ENCODE assay signal across 1 cellular context in the genomic region with DNA sequence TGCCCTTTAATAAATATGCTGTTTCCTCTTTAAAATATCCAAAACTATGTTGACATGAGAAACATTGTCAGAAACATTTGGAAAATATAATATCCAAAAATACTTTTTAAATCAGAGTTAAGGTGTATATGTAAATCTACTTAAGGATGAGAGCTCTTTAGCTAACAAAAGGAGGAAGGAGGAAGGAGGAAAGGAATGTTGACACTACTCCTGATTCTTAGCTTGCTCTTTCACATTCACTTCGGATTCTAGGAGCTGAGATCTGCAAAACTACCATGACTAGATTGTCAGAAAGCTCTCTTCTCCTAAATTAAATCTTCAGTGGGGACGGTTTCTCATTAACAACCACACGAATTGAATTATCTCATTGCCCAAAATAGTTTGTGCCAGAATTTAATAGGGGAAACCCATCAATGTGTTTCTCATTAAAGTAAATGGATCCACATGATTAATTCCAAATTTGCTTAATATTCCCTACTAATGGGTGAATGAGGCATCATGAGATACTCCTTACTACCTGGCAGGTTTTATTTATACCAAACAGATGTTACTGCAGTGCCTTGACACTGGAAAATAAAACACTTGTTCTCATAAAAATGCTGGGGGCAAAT.
TF ChIP-seq lines count a peak whose summit lies in the region.

No MANE protein-coding gene starts in this region.

TF ChIP-seq in GM23338, 12 proteins besides CTCF, POLR2A, EP300 and RAD21 (continued from another document):
- TF ChIP-seq, protein P1, sequence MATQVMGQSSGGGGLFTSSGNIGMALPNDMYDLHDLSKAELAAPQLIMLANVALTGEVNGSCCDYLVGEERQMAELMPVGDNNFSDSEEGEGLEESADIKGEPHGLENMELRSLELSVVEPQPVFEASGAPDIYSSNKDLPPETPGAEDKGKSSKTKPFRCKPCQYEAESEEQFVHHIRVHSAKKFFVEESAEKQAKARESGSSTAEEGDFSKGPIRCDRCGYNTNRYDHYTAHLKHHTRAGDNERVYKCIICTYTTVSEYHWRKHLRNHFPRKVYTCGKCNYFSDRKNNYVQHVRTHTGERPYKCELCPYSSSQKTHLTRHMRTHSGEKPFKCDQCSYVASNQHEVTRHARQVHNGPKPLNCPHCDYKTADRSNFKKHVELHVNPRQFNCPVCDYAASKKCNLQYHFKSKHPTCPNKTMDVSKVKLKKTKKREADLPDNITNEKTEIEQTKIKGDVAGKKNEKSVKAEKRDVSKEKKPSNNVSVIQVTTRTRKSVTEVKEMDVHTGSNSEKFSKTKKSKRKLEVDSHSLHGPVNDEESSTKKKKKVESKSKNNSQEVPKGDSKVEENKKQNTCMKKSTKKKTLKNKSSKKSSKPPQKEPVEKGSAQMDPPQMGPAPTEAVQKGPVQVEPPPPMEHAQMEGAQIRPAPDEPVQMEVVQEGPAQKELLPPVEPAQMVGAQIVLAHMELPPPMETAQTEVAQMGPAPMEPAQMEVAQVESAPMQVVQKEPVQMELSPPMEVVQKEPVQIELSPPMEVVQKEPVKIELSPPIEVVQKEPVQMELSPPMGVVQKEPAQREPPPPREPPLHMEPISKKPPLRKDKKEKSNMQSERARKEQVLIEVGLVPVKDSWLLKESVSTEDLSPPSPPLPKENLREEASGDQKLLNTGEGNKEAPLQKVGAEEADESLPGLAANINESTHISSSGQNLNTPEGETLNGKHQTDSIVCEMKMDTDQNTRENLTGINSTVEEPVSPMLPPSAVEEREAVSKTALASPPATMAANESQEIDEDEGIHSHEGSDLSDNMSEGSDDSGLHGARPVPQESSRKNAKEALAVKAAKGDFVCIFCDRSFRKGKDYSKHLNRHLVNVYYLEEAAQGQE (IDR thresholded peaks at IDR 0.05; ENCODE audit: unreplicated experiment), result no peak
- TF ChIP-seq ZNF331 (CRISPR knock-in tag; IDR thresholded peaks at IDR 0.05; ENCODE audit: low read depth) (no peak), EZH2 (IDR thresholded peaks at IDR 0.05; ENCODE audit: low read depth, unreplicated experiment) (no peak), CREB1 (CRISPR knock-in tag; IDR thresholded peaks at IDR 0.05; ENCODE audit: low read depth) (no peak), JUNB (IDR thresholded peaks at IDR 0.05; ENCODE audit: unreplicated experiment) (no peak), STAT1 (IDR thresholded peaks at IDR 0.05; ENCODE audit: unreplicated experiment) (no peak)
- TF ChIP-seq, protein P2, sequence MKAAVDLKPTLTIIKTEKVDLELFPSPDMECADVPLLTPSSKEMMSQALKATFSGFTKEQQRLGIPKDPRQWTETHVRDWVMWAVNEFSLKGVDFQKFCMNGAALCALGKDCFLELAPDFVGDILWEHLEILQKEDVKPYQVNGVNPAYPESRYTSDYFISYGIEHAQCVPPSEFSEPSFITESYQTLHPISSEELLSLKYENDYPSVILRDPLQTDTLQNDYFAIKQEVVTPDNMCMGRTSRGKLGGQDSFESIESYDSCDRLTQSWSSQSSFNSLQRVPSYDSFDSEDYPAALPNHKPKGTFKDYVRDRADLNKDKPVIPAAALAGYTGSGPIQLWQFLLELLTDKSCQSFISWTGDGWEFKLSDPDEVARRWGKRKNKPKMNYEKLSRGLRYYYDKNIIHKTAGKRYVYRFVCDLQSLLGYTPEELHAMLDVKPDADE (IDR thresholded peaks at IDR 0.05), result no peak
- TF ChIP-seq, protein P3, sequence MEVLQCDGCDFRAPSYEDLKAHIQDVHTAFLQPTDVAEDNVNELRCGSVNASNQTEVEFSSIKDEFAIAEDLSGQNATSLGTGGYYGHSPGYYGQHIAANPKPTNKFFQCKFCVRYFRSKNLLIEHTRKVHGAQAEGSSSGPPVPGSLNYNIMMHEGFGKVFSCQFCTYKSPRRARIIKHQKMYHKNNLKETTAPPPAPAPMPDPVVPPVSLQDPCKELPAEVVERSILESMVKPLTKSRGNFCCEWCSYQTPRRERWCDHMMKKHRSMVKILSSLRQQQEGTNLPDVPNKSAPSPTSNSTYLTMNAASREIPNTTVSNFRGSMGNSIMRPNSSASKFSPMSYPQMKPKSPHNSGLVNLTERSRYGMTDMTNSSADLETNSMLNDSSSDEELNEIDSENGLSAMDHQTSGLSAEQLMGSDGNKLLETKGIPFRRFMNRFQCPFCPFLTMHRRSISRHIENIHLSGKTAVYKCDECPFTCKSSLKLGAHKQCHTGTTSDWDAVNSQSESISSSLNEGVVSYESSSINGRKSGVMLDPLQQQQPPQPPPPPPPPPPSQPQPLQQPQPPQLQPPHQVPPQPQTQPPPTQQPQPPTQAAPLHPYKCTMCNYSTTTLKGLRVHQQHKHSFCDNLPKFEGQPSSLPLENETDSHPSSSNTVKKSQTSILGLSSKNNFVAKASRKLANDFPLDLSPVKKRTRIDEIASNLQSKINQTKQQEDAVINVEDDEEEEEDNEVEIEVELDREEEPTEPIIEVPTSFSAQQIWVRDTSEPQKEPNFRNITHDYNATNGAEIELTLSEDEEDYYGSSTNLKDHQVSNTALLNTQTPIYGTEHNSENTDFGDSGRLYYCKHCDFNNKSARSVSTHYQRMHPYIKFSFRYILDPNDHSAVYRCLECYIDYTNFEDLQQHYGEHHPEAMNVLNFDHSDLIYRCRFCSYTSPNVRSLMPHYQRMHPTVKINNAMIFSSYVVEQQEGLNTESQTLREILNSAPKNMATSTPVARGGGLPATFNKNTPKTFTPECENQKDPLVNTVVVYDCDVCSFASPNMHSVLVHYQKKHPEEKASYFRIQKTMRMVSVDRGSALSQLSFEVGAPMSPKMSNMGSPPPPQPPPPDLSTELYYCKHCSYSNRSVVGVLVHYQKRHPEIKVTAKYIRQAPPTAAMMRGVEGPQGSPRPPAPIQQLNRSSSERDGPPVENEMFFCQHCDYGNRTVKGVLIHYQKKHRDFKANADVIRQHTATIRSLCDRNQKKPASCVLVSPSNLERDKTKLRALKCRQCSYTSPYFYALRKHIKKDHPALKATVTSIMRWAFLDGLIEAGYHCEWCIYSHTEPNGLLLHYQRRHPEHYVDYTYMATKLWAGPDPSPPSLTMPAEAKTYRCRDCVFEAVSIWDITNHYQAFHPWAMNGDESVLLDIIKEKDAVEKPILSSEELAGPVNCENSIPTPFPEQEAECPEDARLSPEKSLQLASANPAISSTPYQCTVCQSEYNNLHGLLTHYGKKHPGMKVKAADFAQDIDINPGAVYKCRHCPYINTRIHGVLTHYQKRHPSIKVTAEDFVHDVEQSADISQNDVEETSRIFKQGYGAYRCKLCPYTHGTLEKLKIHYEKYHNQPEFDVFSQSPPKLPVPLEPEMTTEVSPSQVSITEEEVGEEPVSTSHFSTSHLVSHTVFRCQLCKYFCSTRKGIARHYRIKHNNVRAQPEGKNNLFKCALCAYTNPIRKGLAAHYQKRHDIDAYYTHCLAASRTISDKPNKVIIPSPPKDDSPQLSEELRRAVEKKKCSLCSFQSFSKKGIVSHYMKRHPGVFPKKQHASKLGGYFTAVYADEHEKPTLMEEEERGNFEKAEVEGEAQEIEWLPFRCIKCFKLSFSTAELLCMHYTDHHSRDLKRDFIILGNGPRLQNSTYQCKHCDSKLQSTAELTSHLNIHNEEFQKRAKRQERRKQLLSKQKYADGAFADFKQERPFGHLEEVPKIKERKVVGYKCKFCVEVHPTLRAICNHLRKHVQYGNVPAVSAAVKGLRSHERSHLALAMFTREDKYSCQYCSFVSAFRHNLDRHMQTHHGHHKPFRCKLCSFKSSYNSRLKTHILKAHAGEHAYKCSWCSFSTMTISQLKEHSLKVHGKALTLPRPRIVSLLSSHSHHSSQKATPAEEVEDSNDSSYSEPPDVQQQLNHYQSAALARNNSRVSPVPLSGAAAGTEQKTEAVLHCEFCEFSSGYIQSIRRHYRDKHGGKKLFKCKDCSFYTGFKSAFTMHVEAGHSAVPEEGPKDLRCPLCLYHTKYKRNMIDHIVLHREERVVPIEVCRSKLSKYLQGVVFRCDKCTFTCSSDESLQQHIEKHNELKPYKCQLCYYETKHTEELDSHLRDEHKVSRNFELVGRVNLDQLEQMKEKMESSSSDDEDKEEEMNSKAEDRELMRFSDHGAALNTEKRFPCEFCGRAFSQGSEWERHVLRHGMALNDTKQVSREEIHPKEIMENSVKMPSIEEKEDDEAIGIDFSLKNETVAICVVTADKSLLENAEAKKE (CRISPR knock-in tag; IDR thresholded peaks at IDR 0.05), result no peak
